In genomic region chr2:95728878-95729511, GRCh38 we compare ENCODE assay signal across 8 cellular contexts.
DNase-seq lines count a peak whose midpoint lies in the region; ATAC-seq, FAIRE-seq and TF ChIP-seq lines count a peak whose summit lies in the region.

No MANE protein-coding gene starts in this region.

- H3K9me3 ChIP-seq in transverse colon: no peaks in the 10 kb centered on the region

- in situ Hi-C loops in transverse colon (cut with MboI; ENCODE audit: low pct_ligation_motif_present in 1 of 4, low pct_unique_long_range_greater_than_20kb in 1 of 4, low sequenced_read_pairs in 3 of 4): no loop called here

- no peak overlapping the region for H3K4ac ChIP-seq in mesendoderm (ENCODE audit: low read depth, low read length)

- H3K4me2 ChIP-seq in mesendoderm (ENCODE audit: low read length): no peak overlapping the region

- TF ChIP-seq POLR2A in transverse colon (IDR thresholded peaks at IDR 0.05): no peak

- H2BK5ac ChIP-seq in mesendoderm (ENCODE audit: low read length): no peak overlapping the region

- no peak overlapping the region for H2BK120ac ChIP-seq in mesendoderm (ENCODE audit: low read depth, low read length)

- H3K79me2 ChIP-seq in mesendoderm (ENCODE audit: control insufficient read depth, insufficient read depth, low read length): no peaks in the 10 kb centered on the region

- no peak overlapping the region for H4K5ac ChIP-seq in mesendoderm (ENCODE audit: low read length)

- H3K9ac ChIP-seq in mesendoderm (ENCODE audit: low read length): no peak overlapping the region

- H3K27ac Mint-ChIP-seq in T-helper 2 cell treated with Interferon-gamma antibody and Interleukin-4, amounts not matched to agents 5 μg/mL and 100 μg/mL, for 36 hours: no peak overlapping the region

- H2AK5ac ChIP-seq in mesendoderm (ENCODE audit: low read length): no peak overlapping the region

- no peaks in the 10 kb centered on the region for H3K9me3 Mint-ChIP-seq in T-helper 2 cell treated with Interferon-gamma antibody and Interleukin-4, amounts not matched to agents 5 μg/mL and 100 μg/mL, for 36 hours

- no peaks in the 10 kb centered on the region for H3K36me3 Mint-ChIP-seq in T-helper 2 cell treated with Interferon-gamma antibody and Interleukin-4, amounts not matched to agents 5 μg/mL and 100 μg/mL, for 36 hours (ENCODE audit: low read depth)

- no peak overlapping the region for H3K56ac ChIP-seq in mesendoderm (ENCODE audit: low read length)

- no peak overlapping the region for H3K27ac ChIP-seq in mesendoderm (ENCODE audit: low read depth, low read length)
- no peak overlapping the region for H3K27ac ChIP-seq in transverse colon

- no peaks in the 10 kb centered on the region for H3K4me1 Mint-ChIP-seq in T-helper 2 cell treated with Interferon-gamma antibody and Interleukin-4, amounts not matched to agents 5 μg/mL and 100 μg/mL, for 36 hours (ENCODE audit: low read depth)

- DNase-seq in C1 segment of cervical spinal cord (lab: John Stamatoyannopoulos, UW) (peak in 12 of 14 donors; percentile 16 to 81 (median 40)), NCI-H187 (lab: John Stamatoyannopoulos, UW) (peak; percentile 31 to 49), mesendoderm (peak; percentile 80), transverse colon (peak; percentile 69)
- peak; percentile 15 for DNase-seq in T-helper 2 cell treated with Interferon-gamma antibody and Interleukin-4, amounts not matched to agents 5 μg/mL and 100 μg/mL, for 36 hours (ENCODE audit: low spot score)

- H3K4me1 ChIP-seq in mesendoderm (ENCODE audit: control insufficient read depth, low read depth, low read length): no peaks in the 10 kb centered on the region
- no peaks in the 10 kb centered on the region for H3K4me1 ChIP-seq in transverse colon

- no peaks in the 10 kb centered on the region for H3K79me1 ChIP-seq in mesendoderm (ENCODE audit: low read length)

- H3K23ac ChIP-seq in mesendoderm (ENCODE audit: low read length): no peak overlapping the region

- no peak overlapping the region for H3K4me3 Mint-ChIP-seq in T-helper 2 cell treated with Interferon-gamma antibody and Interleukin-4, amounts not matched to agents 5 μg/mL and 100 μg/mL, for 36 hours

- TF ChIP-seq CTCF in transverse colon (IDR thresholded peaks at IDR 0.05): peak; percentile 59 to 84 (median 66)

- peak; percentile 89 for FAIRE-seq in endometrium (lab: Jason Lieb, UNC)

- no peaks in the 10 kb centered on the region for H3K27me3 ChIP-seq in mesendoderm (ENCODE audit: insufficient read depth, low read length, poor library complexity)
- H3K27me3 ChIP-seq in transverse colon: no peaks in the 10 kb centered on the region

- TF ChIP-seq EP300 in transverse colon (IDR thresholded peaks at IDR 0.05; ENCODE audit: low read depth): no peak

- no CpG with 5 or more reads among the region's 7 CpGs for WGBS in mesendoderm (ENCODE audit: extremely low coverage, insufficient coverage, low lambda C conversion rate)
- 11 to 78% methylated on average over 1 to 7 of the region's 7 CpGs for WGBS in transverse colon (ENCODE audit: low coverage in 1 of 2), 2 donors

- no peak overlapping the region for H2BK15ac ChIP-seq in mesendoderm (replicated peaks; ENCODE audit: low read depth)

- H4K8ac ChIP-seq in mesendoderm (ENCODE audit: low read depth, low read length): no peak overlapping the region

- ATAC-seq in GM19351 (IDR thresholded peaks at IDR 0.05; ENCODE audit: unreplicated experiment) (peak; percentile 73), GM21786 (IDR thresholded peaks at IDR 0.05; ENCODE audit: unreplicated experiment) (no peak)

- no peak overlapping the region for H3K18ac ChIP-seq in mesendoderm (ENCODE audit: low read length)

- H3K4me3 ChIP-seq in mesendoderm (ENCODE audit: low read length) (no peak overlapping the region), transverse colon (no peak overlapping the region)

- intact Hi-C loops in transverse colon (cut with DNase I; ENCODE audit: low total_unique reads): no loop called here

- H3K36me3 ChIP-seq in mesendoderm (ENCODE audit: control insufficient read depth, insufficient read depth, low read length) (no peaks in the 10 kb centered on the region), transverse colon (no peaks in the 10 kb centered on the region)

- H3K27me3 Mint-ChIP-seq in T-helper 2 cell treated with Interferon-gamma antibody and Interleukin-4, amounts not matched to agents 5 μg/mL and 100 μg/mL, for 36 hours (ENCODE audit: low read depth): peaks cover 16% of the 10 kb centered on the region

Comparison
In these comparisons a context has a peak if more than half of its experiments do, and no peak if none do; other contexts are left out.
1. DNase-seq: peak in every context shown above with its lines; median percentile 80 in mesendoderm; 69 in transverse colon; 40 in C1 segment of cervical spinal cord; 40 in NCI-H187; 15 in T-helper 2 cell treated with Interferon-gamma antibody and Interleukin-4, amounts not matched to agents 5 μg/mL and 100 μg/mL, for 36 hours.